In the genomic region with DNA sequence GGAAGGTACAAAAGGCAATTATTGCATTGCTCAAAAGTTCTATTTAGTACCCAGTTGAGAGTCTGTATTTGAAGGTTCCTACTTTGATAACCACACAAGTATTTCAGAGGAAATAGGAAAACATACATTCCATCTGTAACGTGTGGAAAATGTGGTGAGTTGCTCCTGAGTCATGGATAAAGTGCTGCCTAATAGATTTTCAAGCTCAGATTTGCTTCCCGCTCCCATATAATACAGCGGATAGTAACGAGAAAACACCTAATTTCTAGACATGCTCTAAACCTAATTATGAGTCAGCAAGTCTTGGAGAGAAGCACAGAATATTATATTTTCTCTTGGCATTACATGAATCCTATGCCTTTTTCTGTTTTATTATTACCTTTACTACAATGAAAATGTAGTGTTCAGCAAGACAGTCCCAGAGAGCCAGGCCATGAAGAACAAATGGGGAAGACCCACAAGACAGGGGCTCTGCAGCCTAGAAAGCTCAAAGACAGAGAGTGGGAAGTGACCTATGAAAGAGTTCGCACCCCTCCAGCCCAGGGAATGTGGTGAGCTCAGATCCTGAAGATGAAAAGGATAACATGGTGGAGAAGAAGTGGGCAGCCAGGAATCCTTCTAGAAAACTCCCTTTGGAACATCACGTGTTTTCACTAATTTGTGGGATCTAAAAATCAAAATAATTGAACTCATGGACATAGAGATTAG, we compare ENCODE assay signal across 2 cellular contexts.
TF ChIP-seq lines count a peak whose summit lies in the region.

No MANE protein-coding gene starts in this region.

TF ChIP-seq in IMR-90, 13 proteins besides CTCF, POLR2A, EP300 and RAD21 (continued from another document):
- no peak for TF ChIP-seq MAZ (IDR thresholded peaks at IDR 0.05; ENCODE audit: borderline replicate concordance, low read depth, low read length)
- peak; percentile 90 for TF ChIP-seq MAFK (IDR thresholded peaks at IDR 0.05; ENCODE audit: low read depth, low read length)
- TF ChIP-seq, protein P1, sequence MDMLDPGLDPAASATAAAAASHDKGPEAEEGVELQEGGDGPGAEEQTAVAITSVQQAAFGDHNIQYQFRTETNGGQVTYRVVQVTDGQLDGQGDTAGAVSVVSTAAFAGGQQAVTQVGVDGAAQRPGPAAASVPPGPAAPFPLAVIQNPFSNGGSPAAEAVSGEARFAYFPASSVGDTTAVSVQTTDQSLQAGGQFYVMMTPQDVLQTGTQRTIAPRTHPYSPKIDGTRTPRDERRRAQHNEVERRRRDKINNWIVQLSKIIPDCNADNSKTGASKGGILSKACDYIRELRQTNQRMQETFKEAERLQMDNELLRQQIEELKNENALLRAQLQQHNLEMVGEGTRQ (IDR thresholded peaks at IDR 0.05; ENCODE audit: low read depth, low read length): no peak
- no peak for TF ChIP-seq MXI1 (IDR thresholded peaks at IDR 0.05; ENCODE audit: borderline replicate concordance, low read depth, low read length)
- TF ChIP-seq NFE2L2 (IDR thresholded peaks at IDR 0.05; ENCODE audit: low read depth, low read length): peak; percentile 50
- TF ChIP-seq FOS (IDR thresholded peaks at IDR 0.05; ENCODE audit: low read depth, low read length): peak; percentile 68; the same call in 1 of the 2 replicates

TF ChIP-seq in liver, 16 proteins besides CTCF, POLR2A, EP300 and RAD21:
- TF ChIP-seq, protein P2, sequence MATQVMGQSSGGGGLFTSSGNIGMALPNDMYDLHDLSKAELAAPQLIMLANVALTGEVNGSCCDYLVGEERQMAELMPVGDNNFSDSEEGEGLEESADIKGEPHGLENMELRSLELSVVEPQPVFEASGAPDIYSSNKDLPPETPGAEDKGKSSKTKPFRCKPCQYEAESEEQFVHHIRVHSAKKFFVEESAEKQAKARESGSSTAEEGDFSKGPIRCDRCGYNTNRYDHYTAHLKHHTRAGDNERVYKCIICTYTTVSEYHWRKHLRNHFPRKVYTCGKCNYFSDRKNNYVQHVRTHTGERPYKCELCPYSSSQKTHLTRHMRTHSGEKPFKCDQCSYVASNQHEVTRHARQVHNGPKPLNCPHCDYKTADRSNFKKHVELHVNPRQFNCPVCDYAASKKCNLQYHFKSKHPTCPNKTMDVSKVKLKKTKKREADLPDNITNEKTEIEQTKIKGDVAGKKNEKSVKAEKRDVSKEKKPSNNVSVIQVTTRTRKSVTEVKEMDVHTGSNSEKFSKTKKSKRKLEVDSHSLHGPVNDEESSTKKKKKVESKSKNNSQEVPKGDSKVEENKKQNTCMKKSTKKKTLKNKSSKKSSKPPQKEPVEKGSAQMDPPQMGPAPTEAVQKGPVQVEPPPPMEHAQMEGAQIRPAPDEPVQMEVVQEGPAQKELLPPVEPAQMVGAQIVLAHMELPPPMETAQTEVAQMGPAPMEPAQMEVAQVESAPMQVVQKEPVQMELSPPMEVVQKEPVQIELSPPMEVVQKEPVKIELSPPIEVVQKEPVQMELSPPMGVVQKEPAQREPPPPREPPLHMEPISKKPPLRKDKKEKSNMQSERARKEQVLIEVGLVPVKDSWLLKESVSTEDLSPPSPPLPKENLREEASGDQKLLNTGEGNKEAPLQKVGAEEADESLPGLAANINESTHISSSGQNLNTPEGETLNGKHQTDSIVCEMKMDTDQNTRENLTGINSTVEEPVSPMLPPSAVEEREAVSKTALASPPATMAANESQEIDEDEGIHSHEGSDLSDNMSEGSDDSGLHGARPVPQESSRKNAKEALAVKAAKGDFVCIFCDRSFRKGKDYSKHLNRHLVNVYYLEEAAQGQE (IDR thresholded peaks at IDR 0.05): no peak
